8 cellular contexts compared by ENCODE assay signal in genomic region chr5:36876389-36876964, GRCh38. TPM values are rescaled to one million over a fixed set of nuclear protein-coding genes. Genes with fewer than 3 reads are reported as not detected.
DNase-seq lines count a peak whose midpoint lies in the region; ATAC-seq and TF ChIP-seq lines count a peak whose summit lies in the region.

A gene with protein sequence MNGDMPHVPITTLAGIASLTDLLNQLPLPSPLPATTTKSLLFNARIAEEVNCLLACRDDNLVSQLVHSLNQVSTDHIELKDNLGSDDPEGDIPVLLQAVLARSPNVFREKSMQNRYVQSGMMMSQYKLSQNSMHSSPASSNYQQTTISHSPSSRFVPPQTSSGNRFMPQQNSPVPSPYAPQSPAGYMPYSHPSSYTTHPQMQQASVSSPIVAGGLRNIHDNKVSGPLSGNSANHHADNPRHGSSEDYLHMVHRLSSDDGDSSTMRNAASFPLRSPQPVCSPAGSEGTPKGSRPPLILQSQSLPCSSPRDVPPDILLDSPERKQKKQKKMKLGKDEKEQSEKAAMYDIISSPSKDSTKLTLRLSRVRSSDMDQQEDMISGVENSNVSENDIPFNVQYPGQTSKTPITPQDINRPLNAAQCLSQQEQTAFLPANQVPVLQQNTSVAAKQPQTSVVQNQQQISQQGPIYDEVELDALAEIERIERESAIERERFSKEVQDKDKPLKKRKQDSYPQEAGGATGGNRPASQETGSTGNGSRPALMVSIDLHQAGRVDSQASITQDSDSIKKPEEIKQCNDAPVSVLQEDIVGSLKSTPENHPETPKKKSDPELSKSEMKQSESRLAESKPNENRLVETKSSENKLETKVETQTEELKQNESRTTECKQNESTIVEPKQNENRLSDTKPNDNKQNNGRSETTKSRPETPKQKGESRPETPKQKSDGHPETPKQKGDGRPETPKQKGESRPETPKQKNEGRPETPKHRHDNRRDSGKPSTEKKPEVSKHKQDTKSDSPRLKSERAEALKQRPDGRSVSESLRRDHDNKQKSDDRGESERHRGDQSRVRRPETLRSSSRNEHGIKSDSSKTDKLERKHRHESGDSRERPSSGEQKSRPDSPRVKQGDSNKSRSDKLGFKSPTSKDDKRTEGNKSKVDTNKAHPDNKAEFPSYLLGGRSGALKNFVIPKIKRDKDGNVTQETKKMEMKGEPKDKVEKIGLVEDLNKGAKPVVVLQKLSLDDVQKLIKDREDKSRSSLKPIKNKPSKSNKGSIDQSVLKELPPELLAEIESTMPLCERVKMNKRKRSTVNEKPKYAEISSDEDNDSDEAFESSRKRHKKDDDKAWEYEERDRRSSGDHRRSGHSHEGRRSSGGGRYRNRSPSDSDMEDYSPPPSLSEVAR (N-terminal part only) (plus strand): TSS chr5:36876769. CDS start chr5:36953697, 76,928 bp downstream.

- H3K27me3 ChIP-seq in right cardiac atrium (ENCODE audit: control insufficient read depth, insufficient read depth) = no peaks in the 10 kb centered on the region
- H3K27me3 ChIP-seq in rectal smooth muscle tissue (ENCODE audit: control insufficient read depth, insufficient read depth, low read length) = no peaks in the 10 kb centered on the region
- H3K27me3 ChIP-seq in vagina = no peaks in the 10 kb centered on the region

- H3K36me3 ChIP-seq in rectal smooth muscle tissue (ENCODE audit: control insufficient read depth, insufficient read depth, low read length) = no peaks in the 10 kb centered on the region
- no peaks in the 10 kb centered on the region for H3K36me3 ChIP-seq in vagina

- TF ChIP-seq POLR2A in vagina (IDR thresholded peaks at IDR 0.05) = peak in 1 of 2 donors; percentile 86

- intact Hi-C loops in right cardiac atrium (cut with DNase I) = loop anchor here in 3 of 4 donors (10.0 kb wide), 2 partner anchors 68 to 142 kb away; no protein-coding TSS in a partner anchor
- intact Hi-C loops in vagina (cut with DNase I) = no loop called here

- H3K4me1 ChIP-seq in right cardiac atrium (ENCODE audit: control insufficient read depth, insufficient read depth, low read length) (no peaks in the 10 kb centered on the region), rectal smooth muscle tissue (ENCODE audit: control insufficient read depth, insufficient read depth, low read length) (peaks cover 18% of the 10 kb centered on the region), vagina (peaks cover 58% of the 10 kb centered on the region)

- H3K9ac ChIP-seq in rectal smooth muscle tissue (ENCODE audit: low read length) = peak within 1 kb of the TSS; percentile 94

- DNase-seq in NCI-H187 (lab: John Stamatoyannopoulos, UW) (peak; percentile 78 to 93), T-helper 2 cell (peak; percentile 76 to 97 (median 87)), right cardiac atrium (peak; percentile 92 to 95 (median 94)), vagina (ENCODE audit: extremely low spot score in 2 of 2) (peak in 1 of 2 donors; percentile 95)

- H3K4me3 ChIP-seq in right cardiac atrium (ENCODE audit: low read length) (peak within 1 kb of the TSS; percentile 96), rectal smooth muscle tissue (ENCODE audit: low read length) (peak within 1 kb of the TSS; percentile 83), vagina (peak within 1 kb of the TSS; percentile 83 to 98)

- H3K27ac ChIP-seq in angular gyrus (ENCODE audit: low read depth, low read length) = peak within 1 kb of the TSS; percentile 96
- peak within 1 kb of the TSS; percentile 92 for H3K27ac ChIP-seq in right cardiac atrium (ENCODE audit: low read length)
- peak within 1 kb of the TSS; percentile 97 for H3K27ac ChIP-seq in rectal smooth muscle tissue (ENCODE audit: low read depth, low read length)
- peak within 1 kb of the TSS; percentile 99 for H3K27ac ChIP-seq in vagina

- ATAC-seq in GM18499 (IDR thresholded peaks at IDR 0.05; ENCODE audit: insufficient read depth, unreplicated experiment) = peak; percentile 44
- ATAC-seq in HG02943 (IDR thresholded peaks at IDR 0.05; ENCODE audit: low read depth, unreplicated experiment) = peak; percentile 70
- peak; percentile 94 to 95 for ATAC-seq in right cardiac atrium

- H3K9me3 ChIP-seq in right cardiac atrium (ENCODE audit: control insufficient read depth, low read length) = no peaks in the 10 kb centered on the region
- H3K9me3 ChIP-seq in vagina = no peaks in the 10 kb centered on the region

- TF ChIP-seq CTCF in vagina (IDR thresholded peaks at IDR 0.05) = no peak

- WGBS in right cardiac atrium = under 1% methylated on average over 59 of the region's 60 CpGs

RNA-seq across cellular contexts. Expression of the gene that starts here (rescaled TPM):
- total RNA-seq in right cardiac atrium = 10 to 100 TPM; 45.8 to 49.5 (median 47.6) TPM
- polyA plus RNA-seq in right cardiac atrium = 15.0 TPM
- total RNA-seq in vagina = 67.8 TPM

Comparison
In these comparisons a context has a peak if more than half of its experiments do, and no peak if none do; other contexts are left out.
1. ATAC-seq: peak in every context shown above with its lines; median percentile 94 in right cardiac atrium; 70 in HG02943; 44 in GM18499.